In genomic region chr20:58361549-58361948, GRCh38 we compare ENCODE assay signal across 13 cellular contexts. TPM values are rescaled to one million over a fixed set of nuclear protein-coding genes. Genes with fewer than 3 reads are reported as not detected.
DNase-seq lines count a peak whose midpoint lies in the region; ATAC-seq and TF ChIP-seq lines count a peak whose summit lies in the region.
"Had no signal": no experiment of that assay in that cellular context is flagged by ENCODE, and none has a peak within 500 bp of the region (broad histone marks: within the 10 kb centered on the region; RNA-seq: fewer than 3 reads in every experiment).

No MANE protein-coding gene starts in this region.

- peaks cover 3% of the 10 kb centered on the region for H3K4me1 ChIP-seq in right cardiac atrium (ENCODE audit: control insufficient read depth, insufficient read depth, low read length)

- intact Hi-C loops in right cardiac atrium (cut with DNase I): no loop called here

- 49% methylated on average over 5 of the region's 5 CpGs for WGBS in right cardiac atrium

- DNase-seq in AG08396 (ENCODE audit: low spot score) (peak; percentile 55), GM04503 (ENCODE audit: low read depth) (peak; percentile 73), astrocyte of the hippocampus (ENCODE audit: low read depth, low spot score) (peak; percentile 28), right cardiac atrium (peak in 2 of 3 donors; percentile 50 to 54), GM13977 (ENCODE audit: low spot score) (no peak)
- DNase-seq: activated CD4-positive, alpha-beta T cell treated with anti-CD3 and anti-CD28 coated beads, Interleukin-2, amount 10 ng/mL, durations not matched to agents 24 days and 14 days; CD8-positive, alpha-beta T cell; glutamatergic neuron; NCI-H1930 had no signal

- TF ChIP-seq CTCF in GM13977 (IDR thresholded peaks at IDR 0.05; ENCODE audit: extremely low read depth, insufficient read depth, missing control alignments): no peak

- ATAC-seq in right cardiac atrium (peak; percentile 51 to 93), GM18520 (IDR thresholded peaks at IDR 0.05; ENCODE audit: unreplicated experiment) (no peak), HG03521 (IDR thresholded peaks at IDR 0.05; ENCODE audit: unreplicated experiment) (no peak), HG03045 (IDR thresholded peaks at IDR 0.05; ENCODE audit: unreplicated experiment) (no peak)
- ATAC-seq: CD8-positive, alpha-beta T cell had no signal

- in situ Hi-C loops in GM13977 (cut with MboI; ENCODE audit: low pct_unique_long_range_greater_than_20kb, low sequenced_read_pairs, unreplicated experiment): no loop called here

- H3K4me3 ChIP-seq in right cardiac atrium (ENCODE audit: low read length): no peak overlapping the region
- H3K4me3 ChIP-seq: lung had no signal

- H3K27ac ChIP-seq in right cardiac atrium (ENCODE audit: low read length): peak overlapping the region; percentile 17

- no peaks in the 10 kb centered on the region for H3K9me3 ChIP-seq in right cardiac atrium (ENCODE audit: control insufficient read depth, low read length)

- no peaks in the 10 kb centered on the region for H3K27me3 ChIP-seq in right cardiac atrium (ENCODE audit: control insufficient read depth, insufficient read depth)

RNA-seq across cellular contexts. Expression of gene VAPB, which starts 27.5 kb away (rescaled TPM):
- total RNA-seq in right cardiac atrium: 10 to 100 TPM; 59.6 to 64.7 (median 63.6) TPM
- 30.6 TPM for polyA plus RNA-seq in right cardiac atrium

RNA-seq across cellular contexts. Expression of gene RAB22A, which starts 52.0 kb away (rescaled TPM):
- total RNA-seq in right cardiac atrium: 10 to 100 TPM in 1 of 4 donors, 1 to 10 TPM in 3; 7.9 to 10.4 (median 9.3) TPM
- polyA plus RNA-seq in right cardiac atrium: 4.1 TPM

Comparison
In these comparisons a context has a peak if more than half of its experiments do, and no peak if none do; other contexts are left out.
1. ATAC-seq: peak in right cardiac atrium (2 of 2); none in GM18520 (single experiment), HG03521 (single experiment) and HG03045 (single experiment).